ENCODE assay signal across 1 cellular context in genomic region chr10:52677087-52677486, GRCh38.
TF ChIP-seq lines count a peak whose summit lies in the region.

No MANE protein-coding gene starts in this region.

TF ChIP-seq in Ishikawa, 13 proteins besides CTCF, POLR2A, EP300 and RAD21 (continued from another document):
- TF ChIP-seq REST (IDR thresholded peaks at IDR 0.05; ENCODE audit: low read depth): no peak
- TF ChIP-seq FOXM1 (IDR thresholded peaks at IDR 0.05; ENCODE audit: borderline replicate concordance, low read depth): peak; percentile 44; the same call in 1 of the 2 replicates
- no peak for TF ChIP-seq TCF12 (IDR thresholded peaks at IDR 0.05; ENCODE audit: low read depth)
